In genomic region chr6:31396422-31397152, GRCh38 we compare ENCODE assay signal across 8 cellular contexts.
DNase-seq lines count a peak whose midpoint lies in the region; ATAC-seq and TF ChIP-seq lines count a peak whose summit lies in the region.

No MANE protein-coding gene starts in this region.

- peak; percentile 46 for ATAC-seq in GM18868 (IDR thresholded peaks at IDR 0.05; ENCODE audit: unreplicated experiment)
- no peak for ATAC-seq in HG03139 (IDR thresholded peaks at IDR 0.05; ENCODE audit: unreplicated experiment)

- H3K36me3 ChIP-seq in brain microvascular endothelial cell (replicated peaks), result no peaks in the 10 kb centered on the region

- H3K27ac ChIP-seq in VCaP, result no peak overlapping the region
- peak overlapping the region; percentile 31 for H3K27ac ChIP-seq in brain microvascular endothelial cell

- POLR2A ChIA-PET in AG04449 (lab: Yijun Ruan, JAX), result no interaction called here

- H3K4me3 ChIP-seq in AG04449 (ENCODE audit: low read depth, low read length), result no peak overlapping the region
- H3K4me3 ChIP-seq in brain microvascular endothelial cell (ENCODE audit: low read depth, low read length), result no peak overlapping the region

- H3K27me3 ChIP-seq in brain microvascular endothelial cell (replicated peaks), result no peaks in the 10 kb centered on the region

- TF ChIP-seq CTCF in AG04449 (IDR thresholded peaks at IDR 0.05; ENCODE audit: insufficient read depth, low read length, missing control alignments) (peak; percentile 82), VCaP (conservative IDR thresholded peaks at IDR 0.05) (peak; percentile 71), brain microvascular endothelial cell (IDR thresholded peaks at IDR 0.05; ENCODE audit: low read depth, low read length, missing control alignments) (peak; percentile 90)

- in situ Hi-C loops in brain microvascular endothelial cell (cut with HindIII; ENCODE audit: low pct_ligation_motif_present, low sequenced_read_pairs), result no loop called here

- no peak for DNase-seq in AG04449 (ENCODE audit: low read depth, low spot score)
- peak; percentile 17 for DNase-seq in NCI-H2107 (lab: John Stamatoyannopoulos, UW)
- peak; percentile 79 for DNase-seq in brain microvascular endothelial cell
- DNase-seq in inferior parietal cortex (ENCODE audit: extremely low spot score), result peak; percentile 94
- DNase-seq in stimulated activated CD4-positive, alpha-beta T cell treated with anti-CD3 and anti-CD28 coated beads, Interleukin-15, amount 100 ng/mL, for 24 hours, result peak; percentile 92

- CTCF ChIA-PET in AG04449 (lab: Yijun Ruan, JAX), result interaction anchor here (0.6 to 7.6 kb wide), 21 partner anchors 10 to 204 kb away, joined by 3 to 121 read pairs (median 5); no protein-coding TSS in a partner anchor
